ENCODE assay signal across 11 cellular contexts in the genomic region with DNA sequence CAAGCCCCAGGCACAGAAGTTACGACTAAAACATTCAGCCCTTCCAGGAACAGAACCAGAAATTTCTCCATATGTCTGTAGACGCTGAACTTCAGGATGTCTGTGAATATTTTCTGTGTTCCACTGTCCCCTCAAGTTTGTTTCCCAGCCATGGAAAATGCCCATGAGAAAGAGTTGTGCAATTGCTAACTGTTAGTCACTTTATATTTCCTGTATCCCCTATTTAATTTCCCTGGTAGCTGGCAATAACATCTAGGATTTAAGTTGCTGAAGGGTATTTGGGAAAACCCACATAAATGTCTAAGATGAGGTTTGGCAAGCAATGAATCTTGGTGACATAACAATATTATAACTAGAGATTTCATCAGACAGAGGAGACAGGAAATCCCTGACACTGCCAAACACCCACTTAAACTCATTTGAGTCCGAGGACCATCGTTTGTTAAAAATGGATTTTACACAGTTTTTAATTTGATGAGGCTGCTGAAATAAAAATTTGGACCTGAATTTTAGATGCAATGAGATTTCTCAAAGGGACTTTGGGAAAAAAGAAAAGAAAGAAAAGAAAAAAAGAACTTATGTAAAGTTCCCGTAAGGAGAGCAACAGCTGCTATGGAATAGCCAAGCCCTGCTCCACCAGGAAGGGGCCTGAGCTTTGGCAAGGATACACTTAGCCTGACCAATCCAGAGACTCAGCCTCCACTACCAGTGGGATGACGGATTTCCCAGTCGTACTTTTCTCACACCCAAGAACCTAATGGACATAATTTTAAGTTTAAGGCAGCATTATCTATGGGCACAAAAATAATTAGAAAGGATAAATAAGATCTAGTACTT. TPM values are rescaled to one million over a fixed set of nuclear protein-coding genes. Genes with fewer than 3 reads are reported as not detected.
DNase-seq lines count a peak whose midpoint lies in the region; ATAC-seq and TF ChIP-seq lines count a peak whose summit lies in the region.
"Had no signal": no experiment of that assay in that cellular context is flagged by ENCODE, and none has a peak within 500 bp of the region (broad histone marks: within the 10 kb centered on the region; RNA-seq: fewer than 3 reads in every experiment).

No MANE protein-coding gene starts in this region.

- H4K8ac ChIP-seq in trophoblast cell (ENCODE audit: low read depth, low read length), result no peak overlapping the region

- H3K4me2 ChIP-seq in PC-3 (ENCODE audit: low read length) (peak overlapping the region; percentile 60), trophoblast cell (ENCODE audit: low read length) (no peak overlapping the region)

- peaks cover 13% of the 10 kb centered on the region for H3K36me3 Mint-ChIP-seq in Calu3 (ENCODE audit: insufficient read depth, unreplicated experiment)

- no peak overlapping the region for H4K91ac ChIP-seq in trophoblast cell (ENCODE audit: low read depth, low read length)

- H3K9ac ChIP-seq in PC-3 (ENCODE audit: low read length) (peak overlapping the region; percentile 83), trophoblast cell (ENCODE audit: low read length) (no peak overlapping the region)

- BruUV-seq in Calu3 (replicated peaks; lab: Mats Ljungman, UMichigan) (no TSS peak), PC-3 (replicated peaks; lab: Mats Ljungman, UMichigan) (TSS peak; percentile 84)

- H3K27ac ChIP-seq in PC-3 (ENCODE audit: low read length), result peak overlapping the region; percentile 96
- H3K27ac ChIP-seq in esophagus (ENCODE audit: low read depth in 2 of 2, low read length in 1 of 2), result peak overlapping the region; percentile 22 to 41
- peak overlapping the region; percentile 70 for H3K27ac ChIP-seq in trophoblast cell (ENCODE audit: low read depth, low read length)

- peaks cover 42% of the 10 kb centered on the region for H3K4me1 ChIP-seq in PC-3 (ENCODE audit: insufficient read depth, low read length)
- peaks cover 0 to 3% of the 10 kb centered on the region in 2 donors for H3K4me1 ChIP-seq in esophagus (ENCODE audit: control insufficient read depth in 2 of 2, insufficient read depth in 2 of 2, low read length in 1 of 2)
- H3K4me1 ChIP-seq in trophoblast cell (ENCODE audit: control insufficient read depth in 1 of 2, insufficient read depth in 2 of 2, low read length in 2 of 2), result peaks cover 5 to 6% of the 10 kb centered on the region in 2 experiments

- H3F3A ChIP-seq in PC-3 (ENCODE audit: low read length, unreplicated experiment), result peaks cover 8% of the 10 kb centered on the region

- no peak overlapping the region for H4K12ac ChIP-seq in trophoblast cell (ENCODE audit: low read depth, low read length)

- TF ChIP-seq CTCF in Calu3 (IDR thresholded peaks at IDR 0.05; ENCODE audit: unreplicated experiment) (no peak), PC-3 (conservative IDR thresholded peaks at IDR 0.05; ENCODE audit: low read depth, low read length) (no peak)

- no peak overlapping the region for H3K4ac ChIP-seq in trophoblast cell (ENCODE audit: low read depth, low read length)

- H2BK120ac ChIP-seq in trophoblast cell (ENCODE audit: insufficient read depth, low read length, poor library complexity), result peak overlapping the region; percentile 83

- WGBS in esophagus, 2 donors, result 31 to 48% methylated on average over 7 of the region's 7 CpGs
- WGBS in trophoblast cell (ENCODE audit: extremely low coverage, insufficient coverage, insufficient read length), result no CpG with 5 or more reads among the region's 7 CpGs

- H3K4me1 Mint-ChIP-seq in Calu3 (ENCODE audit: low read depth, unreplicated experiment), result peaks cover 18% of the 10 kb centered on the region

- H3K36me3 ChIP-seq in PC-3 (ENCODE audit: low read depth, low read length), result no peaks in the 10 kb centered on the region
- no peaks in the 10 kb centered on the region for H3K36me3 ChIP-seq in esophagus (ENCODE audit: control insufficient read depth in 2 of 2, insufficient read depth in 2 of 2, low read length in 1 of 2)
- H3K36me3 ChIP-seq in trophoblast cell (ENCODE audit: control insufficient read depth in 1 of 2, insufficient read depth in 2 of 2, low read length in 2 of 2), result no peaks in the 10 kb centered on the region

- H3K27ac Mint-ChIP-seq in Calu3 (ENCODE audit: unreplicated experiment), result peak overlapping the region; percentile 98

- H3K79me2 ChIP-seq in PC-3 (ENCODE audit: low read length) (no peaks in the 10 kb centered on the region), trophoblast cell (ENCODE audit: control insufficient read depth, insufficient read depth, low read length, poor library complexity) (peaks cover 2% of the 10 kb centered on the region)

- H3K23ac ChIP-seq in trophoblast cell (ENCODE audit: low read length), result no peak overlapping the region

- H3K9me3 ChIP-seq in PC-3 (ENCODE audit: low read length) (no peaks in the 10 kb centered on the region), esophagus (ENCODE audit: control insufficient read depth in 2 of 2, insufficient read depth in 1 of 2, low read depth in 1 of 2, low read length in 1 of 2) (no peaks in the 10 kb centered on the region), trophoblast cell (ENCODE audit: insufficient read depth, low read depth, low read length) (no peaks in the 10 kb centered on the region)

- CTCF ChIA-PET in Calu3 (lab: Charles Lee), result interaction anchor here (0.6 kb wide), 1 partner anchor 126 kb away, joined by 3 read pairs; no protein-coding TSS in a partner anchor
- CTCF ChIA-PET in PC-3 (lab: Charles Lee), result interaction anchor here (0.8 kb wide), 1 partner anchor 13 kb away, joined by 4 read pairs; no protein-coding TSS in a partner anchor

- H4K20me1 ChIP-seq in PC-3 (ENCODE audit: low read length), result no peaks in the 10 kb centered on the region

- H2AK5ac ChIP-seq in trophoblast cell (ENCODE audit: low read length), result peak overlapping the region; percentile 94

- H3K9me3 Mint-ChIP-seq in Calu3 (ENCODE audit: low read depth, unreplicated experiment), result no peaks in the 10 kb centered on the region

- H3K14ac ChIP-seq in trophoblast cell (ENCODE audit: low read length), result no peak overlapping the region

- peak overlapping the region; percentile 17 for H2BK12ac ChIP-seq in trophoblast cell (ENCODE audit: low read length)

- 0 out of 2 replicates have a peak overlapping the region, but pooled peaks have one; percentile 39 for H2AFZ ChIP-seq in PC-3 (ENCODE audit: low read length)
- no peak overlapping the region for H2AFZ ChIP-seq in trophoblast cell (ENCODE audit: insufficient read depth, low read length, poor library complexity)

- H3K18ac ChIP-seq in trophoblast cell (ENCODE audit: low read length), result no peak overlapping the region

- H3K27me3 Mint-ChIP-seq in Calu3 (ENCODE audit: unreplicated experiment), result no peaks in the 10 kb centered on the region

- H3K4me3 ChIP-seq in PC-3 (ENCODE audit: low read length) (peak overlapping the region; percentile 12; the same call in 1 of the 2 replicates), esophagus (ENCODE audit: low read depth in 1 of 2, low read length in 2 of 2) (no peak overlapping the region), trophoblast cell (ENCODE audit: low read depth, low read length) (no peak overlapping the region)

- DNase-seq in Calu3 (no peak), PC-3 (peak; percentile 94), trophoblast cell (peak; percentile 50 to 73), NCI-H1436 (lab: John Stamatoyannopoulos, UW) (no peak)
- DNase-seq in effector CD8-positive, alpha-beta T cell (lab: John Stamatoyannopoulos, UW), result no peak
- DNase-seq in NK-92 treated with Interleukin-12 subunit alpha and Interleukin-12 subunit beta, amount 100 ng/mL, for 24 hours (lab: John Stamatoyannopoulos, UW), result no peak
- DNase-seq: GDM1, head of caudate nucleus, NCI-H1930 had no signal

- no peak overlapping the region for H2BK5ac ChIP-seq in trophoblast cell (ENCODE audit: low read depth, low read length, poor library complexity)

- intact Hi-C loops in Calu3 (cut with micrococcal nuclease; ENCODE audit: unreplicated experiment) (loop anchor here (5.0 kb wide), 1 partner anchor 49 kb away; no protein-coding TSS in a partner anchor), PC-3 (cut with micrococcal nuclease) (loop anchor here (1.0 to 5.0 kb wide), 4 partner anchors 13 to 209 kb away; no protein-coding TSS in a partner anchor)

- no peaks in the 10 kb centered on the region for H3K9me2 ChIP-seq in PC-3 (replicated peaks; ENCODE audit: low read length)

- POLR2A ChIA-PET in PC-3 (lab: Charles Lee; ENCODE audit: unreplicated experiment), result interaction anchor here (0.5 to 1.4 kb wide), 2 partner anchors 13 to 29 kb away, joined by 4 to 12 read pairs; no protein-coding TSS in a partner anchor

- H3K79me1 ChIP-seq in trophoblast cell (ENCODE audit: low read length), result peaks cover 3% of the 10 kb centered on the region

- no peaks in the 10 kb centered on the region for H3K27me3 ChIP-seq in PC-3 (ENCODE audit: low read length)
- no peaks in the 10 kb centered on the region for H3K27me3 ChIP-seq in esophagus (ENCODE audit: control insufficient read depth in 1 of 2, insufficient read depth in 2 of 2, low read length in 2 of 2)
- no peaks in the 10 kb centered on the region for H3K27me3 ChIP-seq in trophoblast cell (ENCODE audit: insufficient read depth, low read length)

- H3K4me3 Mint-ChIP-seq in Calu3 (ENCODE audit: low read depth, unreplicated experiment), result no peak overlapping the region

- ATAC-seq in PC-3 (peak; percentile 74), GM19467 (IDR thresholded peaks at IDR 0.05; ENCODE audit: unreplicated experiment) (no peak)

RNA-seq across cellular contexts. Expression of gene ERRFI1, which starts 21.8 kb away (rescaled TPM):
- 74.9 and 83.0 TPM in 2 replicates for total RNA-seq in Calu3 (2022)
- total RNA-seq in PC-3 (2014; rRNA removed), result 218 and 227 TPM in 2 replicates
- 10 to 100 TPM; 18.2 to 21.3 TPM for polyA plus RNA-seq in esophagus
- 267 and 277 TPM in 2 replicates for polyA plus RNA-seq in trophoblast cell (2013)

Comparison
In these comparisons a context has a peak if more than half of its experiments do, and no peak if none do; other contexts are left out.
1. DNase-seq: peak in PC-3 (single experiment) and trophoblast cell (2 of 2); none in Calu3 (single experiment), NCI-H1436 (single experiment), effector CD8-positive, alpha-beta T cell (single experiment) and NK-92 treated with Interleukin-12 subunit alpha and Interleukin-12 subunit beta, amount 100 ng/mL, for 24 hours (single experiment).
2. H3K27ac ChIP-seq: peak in every context shown above with its lines; median percentile 96 in PC-3; 70 in trophoblast cell; 32 in esophagus.